Comparison of ENCODE assay signal across 13 cellular contexts in genomic region chr2:120289221-120289906, GRCh38. TPM values are rescaled to one million over a fixed set of nuclear protein-coding genes. Genes with fewer than 3 reads are reported as not detected.
DNase-seq lines count a peak whose midpoint lies in the region; ATAC-seq and TF ChIP-seq lines count a peak whose summit lies in the region.
"Had no signal": no experiment of that assay in that cellular context is flagged by ENCODE, and none has a peak within 500 bp of the region (broad histone marks: within the 10 kb centered on the region; RNA-seq: fewer than 3 reads in every experiment).

No MANE protein-coding gene starts in this region.

- intact Hi-C loops in upper lobe of right lung (cut with DNase I), result no loop called here

- H4K20me1 ChIP-seq in GM23248 (ENCODE audit: insufficient read depth), result no peaks in the 10 kb centered on the region

- in situ Hi-C loops in GM23248 (cut with MboI), result no loop called here

- no peaks in the 10 kb centered on the region for H3K27me3 ChIP-seq in GM23248 (replicated peaks; ENCODE audit: insufficient read depth)
- no peaks in the 10 kb centered on the region for H3K27me3 ChIP-seq in mesenchymal stem cell (ENCODE audit: control insufficient read depth in 1 of 2, insufficient read depth in 1 of 2, low read length in 2 of 2)
- no peaks in the 10 kb centered on the region for H3K27me3 ChIP-seq in upper lobe of right lung
- H3K27me3 ChIP-seq: colonic mucosa had no signal

- H2BK15ac ChIP-seq in mesenchymal stem cell (ENCODE audit: low read depth, poor library complexity, severe bottlenecking), result no peak overlapping the region

- no peak overlapping the region for H2BK120ac ChIP-seq in mesenchymal stem cell (ENCODE audit: low read depth, low read length)

- no peak overlapping the region for H3K9ac ChIP-seq in GM23248
- no peak overlapping the region for H3K9ac ChIP-seq in mesenchymal stem cell (ENCODE audit: low read length)

- H3K9me3 ChIP-seq in GM23248 (ENCODE audit: low read depth) (no peaks in the 10 kb centered on the region), mesenchymal stem cell (ENCODE audit: control insufficient read depth, low read length) (no peaks in the 10 kb centered on the region), upper lobe of right lung (no peaks in the 10 kb centered on the region)
- H3K9me3 ChIP-seq: colonic mucosa had no signal

- H3K79me2 ChIP-seq in GM23248 (ENCODE audit: insufficient read depth), result peaks cover 54% of the 10 kb centered on the region

- no peak overlapping the region for H3K23ac ChIP-seq in mesenchymal stem cell (ENCODE audit: low read length in 2 of 2)

- ATAC-seq in upper lobe of right lung, result no peak
- no peak for ATAC-seq in HG02798 (IDR thresholded peaks at IDR 0.05; ENCODE audit: poor library complexity, unreplicated experiment)

- H4K8ac ChIP-seq in mesenchymal stem cell (ENCODE audit: low read length), result no peak overlapping the region

- H3K14ac ChIP-seq in mesenchymal stem cell (ENCODE audit: low read length in 2 of 2), result no peak overlapping the region

- no peaks in the 10 kb centered on the region for H3K9me2 ChIP-seq in GM23248 (ENCODE audit: insufficient read depth)

- DNase-seq in AG08395 (ENCODE audit: low spot score) (peak; percentile 19), GM23248 (peak; percentile 60), cardiac fibroblast (ENCODE audit: low read depth in 2 of 2) (peak in 1 of 2 donors; percentile 56), mesenchymal stem cell (peak; percentile 18), SHP77 treated with DMSO at 0.1 percent for 48 hours (lab: John Stamatoyannopoulos, UW) (no peak), upper lobe of right lung (no peak)
- no peak for DNase-seq in stimulated activated CD4-positive, alpha-beta T cell treated with anti-CD3 and anti-CD28 coated beads, Interleukin-2, amount 100 ng/mL, for 24 hours
- DNase-seq: CD4-positive, alpha-beta T cell; colonic mucosa; NCI-H1092; NCI-H2227 treated with DMSO at 0.1 percent for 48 hours had no signal

- H3F3A ChIP-seq in GM23248 (ENCODE audit: insufficient read depth), result peaks cover 56% of the 10 kb centered on the region

- H4K91ac ChIP-seq in mesenchymal stem cell (ENCODE audit: low read length), result no peak overlapping the region

- H3K4me3 ChIP-seq in GM23248 (no peak overlapping the region), cardiac fibroblast (replicated peaks in 1 of 2; ENCODE audit: low read depth in 2 of 2, low read length in 2 of 2) (no peak overlapping the region), mesenchymal stem cell (ENCODE audit: insufficient read depth in 1 of 2, low read depth in 1 of 2, low read length in 2 of 2) (no peak overlapping the region), upper lobe of right lung (no peak overlapping the region)
- H3K4me3 ChIP-seq: colonic mucosa had no signal

- no peak overlapping the region for H3K4ac ChIP-seq in mesenchymal stem cell (ENCODE audit: low read depth in 1 of 2, low read length in 2 of 2)

- H2AFZ ChIP-seq in GM23248 (no peak overlapping the region), mesenchymal stem cell (ENCODE audit: low read depth, low read length) (no peak overlapping the region)

- peaks cover 27% of the 10 kb centered on the region for H3K79me1 ChIP-seq in mesenchymal stem cell (replicated peaks; ENCODE audit: low read length, poor library complexity, severe bottlenecking)

- H3K18ac ChIP-seq in mesenchymal stem cell (ENCODE audit: low read depth in 1 of 2, low read length in 2 of 2), result no peak overlapping the region

- TF ChIP-seq CTCF in cardiac fibroblast (IDR thresholded peaks at IDR 0.05; ENCODE audit: low read depth, low read length) (peak; percentile 29), upper lobe of right lung (IDR thresholded peaks at IDR 0.05) (no peak)

- H3K4me1 ChIP-seq in GM23248 (ENCODE audit: insufficient read depth), result peaks cover 35% of the 10 kb centered on the region
- peaks cover 9% of the 10 kb centered on the region for H3K4me1 ChIP-seq in mesenchymal stem cell (ENCODE audit: control insufficient read depth, insufficient read depth, low read depth, low read length)
- H3K4me1 ChIP-seq in upper lobe of right lung, result peaks cover 20% of the 10 kb centered on the region
- H3K4me1 ChIP-seq: colonic mucosa had no signal

- H3K36me3 ChIP-seq in GM23248 (ENCODE audit: low read depth) (peaks cover 19% of the 10 kb centered on the region), mesenchymal stem cell (ENCODE audit: control insufficient read depth in 1 of 2, insufficient read depth in 2 of 2, low read depth in 1 of 2, low read length in 2 of 2) (peaks cover 13 to 64% of the 10 kb centered on the region in 2 experiments), upper lobe of right lung (peaks cover 32% of the 10 kb centered on the region)

- H2BK5ac ChIP-seq in mesenchymal stem cell (ENCODE audit: low read depth, low read length, poor library complexity, severe bottlenecking), result no peak overlapping the region

- H2AK5ac ChIP-seq in mesenchymal stem cell (ENCODE audit: low read length, severe bottlenecking), result no peak overlapping the region

- 90% methylated on average over 14 of the region's 14 CpGs for WGBS in GM23248 (ENCODE audit: low coverage in 1 of 2, low lambda C conversion rate in 2 of 2, missing lambda C conversion rate in 2 of 2), 2 experiments
- 96% methylated on average over 13 of the region's 14 CpGs for WGBS in mesenchymal stem cell

- H3K27ac ChIP-seq in GM23248 (no peak overlapping the region), mesenchymal stem cell (ENCODE audit: low read length, poor library complexity, severe bottlenecking) (no peak overlapping the region), upper lobe of right lung (no peak overlapping the region)
- H3K27ac ChIP-seq: colonic mucosa had no signal

- no peak overlapping the region for H3K4me2 ChIP-seq in GM23248 (ENCODE audit: unreplicated experiment)
- no peak overlapping the region for H3K4me2 ChIP-seq in mesenchymal stem cell (ENCODE audit: low read length, poor library complexity, severe bottlenecking)

- H2BK12ac ChIP-seq in mesenchymal stem cell (ENCODE audit: low read length in 2 of 2), result no peak overlapping the region

RNA-seq across cellular contexts. Expression of gene RALB, which starts 36.7 kb away (rescaled TPM):
- 65.7 and 78.5 TPM in 2 replicates for total RNA-seq in GM23248 (2014; rRNA removed; shearing (Covaris generic))
- polyA plus RNA-seq in GM23248 (2016; fragmentation: Nextera tagmentation; extraction: Ambion mirVana), result 105 and 109 TPM in 2 replicates
- polyA plus RNA-seq in mesenchymal stem cell (2013, experiment 1 of 2), result 50.6 TPM
- polyA plus RNA-seq in mesenchymal stem cell (2013, experiment 2 of 2), result 51.3 TPM
- 65.9 TPM for total RNA-seq in upper lobe of right lung

RNA-seq across cellular contexts. Expression of gene INHBB, which starts 56.6 kb away (rescaled TPM):
- 3.4 and 5.6 TPM in 2 replicates for total RNA-seq in GM23248 (2014; rRNA removed; shearing (Covaris generic))
- polyA plus RNA-seq in GM23248 (2016; fragmentation: Nextera tagmentation; extraction: Ambion mirVana), result 0.19 and 0.49 TPM in 2 replicates
- polyA plus RNA-seq in mesenchymal stem cell (2013, experiment 1 of 2), result 0.01 TPM
- 0.01 TPM for polyA plus RNA-seq in mesenchymal stem cell (2013, experiment 2 of 2)
- total RNA-seq in upper lobe of right lung, result 12.3 TPM
- total RNA-seq: CD4-positive, alpha-beta T cell; T-helper 1 cell treated with Interleukin-12 subunit alpha and Interleukin-12 subunit beta and Interleukin-4 antibody, amounts not matched to agents 30 ng/mL and 1 ng/mL, for 36 hours had no signal

Comparison
In these comparisons a context has a peak if more than half of its experiments do, and no peak if none do; other contexts are left out.
1. DNase-seq: peak in AG08395 (single experiment), GM23248 (single experiment) and mesenchymal stem cell (single experiment); none in stimulated activated CD4-positive, alpha-beta T cell treated with anti-CD3 and anti-CD28 coated beads, Interleukin-2, amount 100 ng/mL, for 24 hours (0 of 2), SHP77 treated with DMSO at 0.1 percent for 48 hours (single experiment) and upper lobe of right lung (single experiment).